In genomic region chr2:31190188-31190587, GRCh38 we compare ENCODE assay signal across 3 cellular contexts.
TF ChIP-seq lines count a peak whose summit lies in the region.

No MANE protein-coding gene starts in this region.

TF ChIP-seq in HepG2, 621 proteins besides CTCF, POLR2A, EP300 and RAD21:
- TF ChIP-seq HNRNPH1 (optimal IDR thresholded peaks at IDR 0.05; ENCODE audit: low read depth, low read length) (no peak), MAFF (IDR thresholded peaks at IDR 0.05; ENCODE audit: low read depth, low read length) (peak; percentile 50; the same call in 1 of the 2 replicates), TBL1XR1 (IDR thresholded peaks at IDR 0.05; ENCODE audit: borderline replicate concordance, low read length, partially characterized antibody) (no peak), MAFK (conservative IDR thresholded peaks at IDR 0.05 in 1 of 2, IDR thresholded peaks at IDR 0.05 in 1 of 2; ENCODE audit: low read length in 2 of 2) (peak in 1 of 2 experiments; percentile 72; a peak in 2 of 4 replicates), ZNF614 (CRISPR knock-in tag; IDR thresholded peaks at IDR 0.05; ENCODE audit: borderline replicate concordance) (no peak), ASH2L (IDR thresholded peaks at IDR 0.05; ENCODE audit: insufficient read length, low read depth, low read length) (no peak), SCMH1 (CRISPR knock-in tag; IDR thresholded peaks at IDR 0.05; ENCODE audit: borderline replicate concordance) (no peak), CENPBD1 (CRISPR knock-in tag; IDR thresholded peaks at IDR 0.05; ENCODE audit: borderline replicate concordance, low read depth) (no peak), BCL6 (CRISPR knock-in tag; IDR thresholded peaks at IDR 0.05) (no peak), ARNTL (CRISPR knock-in tag; IDR thresholded peaks at IDR 0.05) (no peak), MXD4 (CRISPR knock-in tag; IDR thresholded peaks at IDR 0.05) (no peak)

TF ChIP-seq in A549, 52 proteins besides CTCF, POLR2A, EP300 and RAD21:
- TF ChIP-seq CBX8 (IDR thresholded peaks at IDR 0.05) (no peak), MAFK (IDR thresholded peaks at IDR 0.05; ENCODE audit: partially characterized antibody) (peak; percentile 62)
TF ChIP-seq in A549: peak in this region for 1.

TF ChIP-seq in IMR-90, 13 proteins besides CTCF, POLR2A, EP300 and RAD21:
- TF ChIP-seq MAZ (IDR thresholded peaks at IDR 0.05; ENCODE audit: borderline replicate concordance, low read depth, low read length) (no peak), MAFK (IDR thresholded peaks at IDR 0.05; ENCODE audit: low read depth, low read length) (0 out of 2 replicates have a peak, but pooled peaks have one; percentile 33)
TF ChIP-seq in IMR-90: peak in this region for 1.
